Comparison of ENCODE assay signal across 1 cellular context in the genomic region with DNA sequence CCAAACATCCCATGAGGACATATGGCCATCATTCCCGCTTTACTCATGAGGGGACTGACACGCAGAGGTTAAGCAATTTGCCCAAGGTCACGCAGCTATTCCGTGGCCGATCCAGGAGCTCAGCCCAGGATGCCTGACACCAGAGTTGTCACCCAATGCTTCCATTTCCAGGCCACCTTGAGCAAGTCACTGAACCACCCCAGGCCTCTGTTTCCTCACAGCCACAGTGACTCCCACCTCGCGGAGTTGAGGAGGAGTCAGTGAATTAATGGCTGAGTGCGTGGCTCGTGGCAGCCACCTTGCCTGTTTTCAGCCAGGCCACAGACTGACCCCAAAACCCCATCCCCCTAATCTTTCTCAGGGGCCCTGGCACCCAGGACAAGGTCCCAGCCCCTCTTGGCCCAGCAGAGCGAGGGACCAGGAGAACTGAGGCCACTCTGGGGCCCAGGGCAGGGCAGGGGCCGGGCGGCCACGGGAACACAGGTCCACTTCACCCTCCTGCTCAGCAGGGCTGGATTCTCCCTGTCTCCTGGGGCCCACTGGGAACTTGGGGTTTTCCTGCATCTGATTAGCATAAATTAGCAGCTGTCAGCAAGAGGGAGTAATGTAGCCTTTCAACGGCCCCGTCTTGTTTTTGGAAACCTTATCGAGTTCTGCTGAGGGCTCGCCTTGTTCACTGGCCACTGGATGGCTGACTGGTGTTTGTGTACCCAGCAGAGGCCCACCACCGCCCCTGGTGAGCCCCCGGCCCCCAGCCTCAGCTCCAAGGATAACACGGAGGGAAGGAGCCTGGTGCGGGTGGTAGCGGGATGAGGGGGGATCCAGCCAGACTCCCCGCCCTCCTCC.
A peak's percentile ranks its signal among the peaks of the same experiment; 100 is the strongest.
TF ChIP-seq lines count a peak whose summit lies in the region.

No MANE protein-coding gene starts in this region.

TF ChIP-seq in K562, 482 proteins besides CTCF, POLR2A, EP300 and RAD21 (continued from another document and continues in another):
- TF ChIP-seq, protein P1, sequence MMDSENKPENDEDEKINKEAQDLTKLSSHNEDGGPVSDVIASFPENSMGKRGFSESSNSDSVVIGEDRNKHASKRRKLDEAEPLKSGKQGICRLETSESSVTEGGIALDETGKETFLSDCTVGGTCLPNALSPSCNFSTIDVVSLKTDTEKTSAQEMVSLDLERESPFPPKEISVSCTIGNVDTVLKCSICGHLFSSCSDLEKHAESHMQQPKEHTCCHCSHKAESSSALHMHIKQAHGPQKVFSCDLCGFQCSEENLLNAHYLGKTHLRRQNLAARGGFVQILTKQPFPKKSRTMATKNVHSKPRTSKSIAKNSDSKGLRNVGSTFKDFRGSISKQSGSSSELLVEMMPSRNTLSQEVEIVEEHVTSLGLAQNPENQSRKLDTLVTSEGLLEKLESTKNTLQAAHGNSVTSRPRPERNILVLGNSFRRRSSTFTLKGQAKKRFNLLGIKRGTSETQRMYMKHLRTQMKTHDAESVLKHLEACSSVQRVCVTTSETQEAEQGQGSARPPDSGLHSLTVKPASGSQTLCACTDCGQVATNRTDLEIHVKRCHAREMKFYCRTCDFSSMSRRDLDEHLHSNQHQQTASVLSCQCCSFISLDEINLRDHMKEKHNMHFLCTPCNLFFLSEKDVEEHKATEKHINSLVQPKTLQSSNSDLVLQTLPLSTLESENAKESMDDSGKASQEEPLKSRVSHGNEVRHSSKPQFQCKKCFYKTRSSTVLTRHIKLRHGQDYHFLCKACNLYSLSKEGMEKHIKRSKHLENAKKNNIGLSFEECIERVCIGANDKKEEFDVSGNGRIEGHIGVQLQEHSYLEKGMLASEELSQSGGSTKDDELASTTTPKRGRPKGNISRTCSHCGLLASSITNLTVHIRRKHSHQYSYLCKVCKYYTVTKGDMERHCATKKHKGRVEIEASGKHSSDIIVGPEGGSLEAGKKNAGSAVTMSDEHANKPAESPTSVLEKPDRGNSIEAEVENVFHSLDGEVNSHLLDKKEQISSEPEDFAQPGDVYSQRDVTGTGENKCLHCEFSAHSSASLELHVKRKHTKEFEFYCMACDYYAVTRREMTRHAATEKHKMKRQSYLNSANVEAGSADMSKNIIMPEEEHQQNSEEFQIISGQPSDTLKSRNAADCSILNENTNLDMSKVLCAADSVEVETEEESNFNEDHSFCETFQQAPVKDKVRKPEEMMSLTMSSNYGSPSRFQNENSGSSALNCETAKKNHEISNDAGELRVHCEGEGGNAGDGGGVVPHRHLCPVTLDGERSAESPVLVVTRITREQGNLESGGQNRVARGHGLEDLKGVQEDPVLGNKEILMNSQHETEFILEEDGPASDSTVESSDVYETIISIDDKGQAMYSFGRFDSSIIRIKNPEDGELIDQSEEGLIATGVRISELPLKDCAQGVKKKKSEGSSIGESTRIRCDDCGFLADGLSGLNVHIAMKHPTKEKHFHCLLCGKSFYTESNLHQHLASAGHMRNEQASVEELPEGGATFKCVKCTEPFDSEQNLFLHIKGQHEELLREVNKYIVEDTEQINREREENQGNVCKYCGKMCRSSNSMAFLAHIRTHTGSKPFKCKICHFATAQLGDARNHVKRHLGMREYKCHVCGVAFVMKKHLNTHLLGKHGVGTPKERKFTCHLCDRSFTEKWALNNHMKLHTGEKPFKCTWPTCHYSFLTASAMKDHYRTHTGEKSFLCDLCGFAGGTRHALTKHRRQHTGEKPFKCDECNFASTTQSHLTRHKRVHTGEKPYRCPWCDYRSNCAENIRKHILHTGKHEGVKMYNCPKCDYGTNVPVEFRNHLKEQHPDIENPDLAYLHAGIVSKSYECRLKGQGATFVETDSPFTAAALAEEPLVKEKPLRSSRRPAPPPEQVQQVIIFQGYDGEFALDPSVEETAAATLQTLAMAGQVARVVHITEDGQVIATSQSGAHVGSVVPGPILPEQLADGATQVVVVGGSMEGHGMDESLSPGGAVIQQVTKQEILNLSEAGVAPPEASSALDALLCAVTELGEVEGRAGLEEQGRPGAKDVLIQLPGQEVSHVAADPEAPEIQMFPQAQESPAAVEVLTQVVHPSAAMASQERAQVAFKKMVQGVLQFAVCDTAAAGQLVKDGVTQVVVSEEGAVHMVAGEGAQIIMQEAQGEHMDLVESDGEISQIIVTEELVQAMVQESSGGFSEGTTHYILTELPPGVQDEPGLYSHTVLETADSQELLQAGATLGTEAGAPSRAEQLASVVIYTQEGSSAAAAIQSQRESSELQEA (IDR thresholded peaks at IDR 0.05; ENCODE audit: low read depth): no peak
- TF ChIP-seq DDX20 (tag; IDR thresholded peaks at IDR 0.05; ENCODE audit: low read depth) (no peak), PKNOX1 (IDR thresholded peaks at IDR 0.05) (peak; percentile 61), ELF4 (CRISPR knock-in tag; IDR thresholded peaks at IDR 0.05) (peak; percentile 74), PHB (CRISPR knock-in tag; IDR thresholded peaks at IDR 0.05) (no peak), HMGN3 (IDR thresholded peaks at IDR 0.05; ENCODE audit: borderline replicate concordance, extremely low read depth, insufficient read length, low read depth, low read length) (peak; percentile 21), KAT2B (IDR thresholded peaks at IDR 0.05; ENCODE audit: low read depth, low read length) (no peak), ZNF511 (CRISPR knock-in tag; IDR thresholded peaks at IDR 0.05) (no peak), FOXO4 (CRISPR knock-in tag; IDR thresholded peaks at IDR 0.05) (peak; percentile 37; the same call in 1 of the 2 replicates), ZNF354B (CRISPR knock-in tag; IDR thresholded peaks at IDR 0.05) (no peak), HINFP (tag; conservative IDR thresholded peaks at IDR 0.05; ENCODE audit: low read depth) (0 out of 2 replicates have a peak, but pooled peaks have one; percentile 29), NR1H2 (CRISPR knock-in tag; IDR thresholded peaks at IDR 0.05) (no peak), AFF4 (CRISPR knock-in tag; IDR thresholded peaks at IDR 0.05) (no peak), CEBPG (CRISPR knock-in tag; IDR thresholded peaks at IDR 0.05) (peak; percentile 42), CEBPG (tag; conservative IDR thresholded peaks at IDR 0.05 in 1 of 2, IDR thresholded peaks at IDR 0.05 in 1 of 2) (no peak), EHMT2 (IDR thresholded peaks at IDR 0.05) (no peak), GTF2E2 (tag; IDR thresholded peaks at IDR 0.05) (no peak), ZNF57 (CRISPR knock-in tag; IDR thresholded peaks at IDR 0.05) (peak; percentile 86; the same call in 1 of the 2 replicates), PML (IDR thresholded peaks at IDR 0.05; ENCODE audit: low read length) (no peak), E2F3 (CRISPR knock-in tag; IDR thresholded peaks at IDR 0.05) (peak; percentile 67; the same call in 1 of the 2 replicates)
- TF ChIP-seq, protein P2, sequence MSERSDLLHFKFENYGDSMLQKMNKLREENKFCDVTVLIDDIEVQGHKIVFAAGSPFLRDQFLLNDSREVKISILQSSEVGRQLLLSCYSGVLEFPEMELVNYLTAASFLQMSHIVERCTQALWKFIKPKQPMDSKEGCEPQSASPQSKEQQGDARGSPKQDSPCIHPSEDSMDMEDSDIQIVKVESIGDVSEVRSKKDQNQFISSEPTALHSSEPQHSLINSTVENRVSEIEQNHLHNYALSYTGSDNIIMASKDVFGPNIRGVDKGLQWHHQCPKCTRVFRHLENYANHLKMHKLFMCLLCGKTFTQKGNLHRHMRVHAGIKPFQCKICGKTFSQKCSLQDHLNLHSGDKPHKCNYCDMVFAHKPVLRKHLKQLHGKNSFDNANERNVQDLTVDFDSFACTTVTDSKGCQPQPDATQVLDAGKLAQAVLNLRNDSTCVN (CRISPR knock-in tag; IDR thresholded peaks at IDR 0.05): peak; percentile 83; the same call in 1 of the 2 replicates
- TF ChIP-seq, protein P3, sequence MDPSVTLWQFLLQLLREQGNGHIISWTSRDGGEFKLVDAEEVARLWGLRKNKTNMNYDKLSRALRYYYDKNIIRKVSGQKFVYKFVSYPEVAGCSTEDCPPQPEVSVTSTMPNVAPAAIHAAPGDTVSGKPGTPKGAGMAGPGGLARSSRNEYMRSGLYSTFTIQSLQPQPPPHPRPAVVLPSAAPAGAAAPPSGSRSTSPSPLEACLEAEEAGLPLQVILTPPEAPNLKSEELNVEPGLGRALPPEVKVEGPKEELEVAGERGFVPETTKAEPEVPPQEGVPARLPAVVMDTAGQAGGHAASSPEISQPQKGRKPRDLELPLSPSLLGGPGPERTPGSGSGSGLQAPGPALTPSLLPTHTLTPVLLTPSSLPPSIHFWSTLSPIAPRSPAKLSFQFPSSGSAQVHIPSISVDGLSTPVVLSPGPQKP (CRISPR knock-in tag; IDR thresholded peaks at IDR 0.05): no peak
- TF ChIP-seq, protein P4, sequence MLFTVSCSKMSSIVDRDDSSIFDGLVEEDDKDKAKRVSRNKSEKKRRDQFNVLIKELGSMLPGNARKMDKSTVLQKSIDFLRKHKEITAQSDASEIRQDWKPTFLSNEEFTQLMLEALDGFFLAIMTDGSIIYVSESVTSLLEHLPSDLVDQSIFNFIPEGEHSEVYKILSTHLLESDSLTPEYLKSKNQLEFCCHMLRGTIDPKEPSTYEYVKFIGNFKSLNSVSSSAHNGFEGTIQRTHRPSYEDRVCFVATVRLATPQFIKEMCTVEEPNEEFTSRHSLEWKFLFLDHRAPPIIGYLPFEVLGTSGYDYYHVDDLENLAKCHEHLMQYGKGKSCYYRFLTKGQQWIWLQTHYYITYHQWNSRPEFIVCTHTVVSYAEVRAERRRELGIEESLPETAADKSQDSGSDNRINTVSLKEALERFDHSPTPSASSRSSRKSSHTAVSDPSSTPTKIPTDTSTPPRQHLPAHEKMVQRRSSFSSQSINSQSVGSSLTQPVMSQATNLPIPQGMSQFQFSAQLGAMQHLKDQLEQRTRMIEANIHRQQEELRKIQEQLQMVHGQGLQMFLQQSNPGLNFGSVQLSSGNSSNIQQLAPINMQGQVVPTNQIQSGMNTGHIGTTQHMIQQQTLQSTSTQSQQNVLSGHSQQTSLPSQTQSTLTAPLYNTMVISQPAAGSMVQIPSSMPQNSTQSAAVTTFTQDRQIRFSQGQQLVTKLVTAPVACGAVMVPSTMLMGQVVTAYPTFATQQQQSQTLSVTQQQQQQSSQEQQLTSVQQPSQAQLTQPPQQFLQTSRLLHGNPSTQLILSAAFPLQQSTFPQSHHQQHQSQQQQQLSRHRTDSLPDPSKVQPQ (CRISPR knock-in tag; IDR thresholded peaks at IDR 0.05; ENCODE audit: borderline replicate concordance): peak; percentile 72
- TF ChIP-seq, protein P5, sequence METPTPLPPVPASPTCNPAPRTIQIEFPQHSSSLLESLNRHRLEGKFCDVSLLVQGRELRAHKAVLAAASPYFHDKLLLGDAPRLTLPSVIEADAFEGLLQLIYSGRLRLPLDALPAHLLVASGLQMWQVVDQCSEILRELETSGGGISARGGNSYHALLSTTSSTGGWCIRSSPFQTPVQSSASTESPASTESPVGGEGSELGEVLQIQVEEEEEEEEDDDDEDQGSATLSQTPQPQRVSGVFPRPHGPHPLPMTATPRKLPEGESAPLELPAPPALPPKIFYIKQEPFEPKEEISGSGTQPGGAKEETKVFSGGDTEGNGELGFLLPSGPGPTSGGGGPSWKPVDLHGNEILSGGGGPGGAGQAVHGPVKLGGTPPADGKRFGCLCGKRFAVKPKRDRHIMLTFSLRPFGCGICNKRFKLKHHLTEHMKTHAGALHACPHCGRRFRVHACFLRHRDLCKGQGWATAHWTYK (CRISPR knock-in tag; IDR thresholded peaks at IDR 0.05): peak; percentile 96
